17 cellular contexts compared by ENCODE assay signal in the genomic region with DNA sequence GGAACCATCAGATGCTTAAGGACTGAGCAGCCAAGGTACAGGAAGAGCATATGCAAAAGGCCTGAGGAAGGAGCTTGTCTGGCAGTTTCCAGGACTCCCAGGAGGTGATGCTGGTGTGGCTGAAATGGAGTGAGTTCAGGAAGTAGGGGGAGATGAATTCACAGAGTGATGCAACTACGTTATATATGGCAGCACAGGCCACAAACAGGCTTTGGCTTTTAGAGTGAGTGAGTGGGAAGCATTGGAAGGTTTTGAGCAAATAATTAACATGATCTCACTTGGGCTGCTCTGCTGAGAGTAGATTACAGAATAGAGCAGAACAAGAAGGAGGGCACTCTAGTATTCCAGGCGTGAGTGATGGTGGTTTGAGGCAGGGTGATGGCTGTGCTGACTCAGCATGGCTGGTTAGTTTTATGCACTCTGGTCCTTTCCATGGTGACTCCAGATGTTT. TPM values are rescaled to one million over a fixed set of nuclear protein-coding genes. Genes with fewer than 3 reads are reported as not detected.
DNase-seq lines count a peak whose midpoint lies in the region; ATAC-seq, FAIRE-seq and TF ChIP-seq lines count a peak whose summit lies in the region.
"Had no signal": no experiment of that assay in that cellular context is flagged by ENCODE, and none has a peak within 500 bp of the region (broad histone marks: within the 10 kb centered on the region; RNA-seq: fewer than 3 reads in every experiment).

No MANE protein-coding gene starts in this region.

- H3K27me3 Mint-ChIP-seq in CD14-positive monocyte (ENCODE audit: low read depth in 3 of 3): peaks cover 0 to 1% (median 0%) of the 10 kb centered on the region in 3 donors
- H3K27me3 Mint-ChIP-seq: CD4-positive, alpha-beta T cell; progenitor cell of endocrine pancreas had no signal

- 0 out of 2 replicates have a peak overlapping the region, but pooled peaks have one; percentile 16 for H3K4ac ChIP-seq in IMR-90 (ENCODE audit: low read depth, low read length)

- no peak overlapping the region for H3K27ac ChIP-seq in IMR-90 (ENCODE audit: insufficient read depth, low read length)
- no peak overlapping the region for H3K27ac ChIP-seq in kidney (ENCODE audit: low read depth in 2 of 2, low read length in 2 of 2)
- H3K27ac ChIP-seq: stomach had no signal

- no peak overlapping the region for H2AK9ac ChIP-seq in IMR-90 (replicated peaks; ENCODE audit: low read depth, low read length, poor library complexity)

- no peaks in the 10 kb centered on the region for H4K20me1 ChIP-seq in IMR-90 (ENCODE audit: insufficient read depth, low read length)

- H2BK15ac ChIP-seq in IMR-90 (ENCODE audit: low read depth, low read length): no peak overlapping the region

- peaks cover 14% of the 10 kb centered on the region for H3K9me1 ChIP-seq in IMR-90 (ENCODE audit: insufficient read depth, low read length)

- H3K79me1 ChIP-seq in IMR-90 (ENCODE audit: low read depth in 1 of 2, low read length in 2 of 2): peaks cover 0 to 16% of the 10 kb centered on the region in 2 experiments; a peak in 1 of 4 replicates

- no peak for TF ChIP-seq POLR2A in IMR-90 (IDR thresholded peaks at IDR 0.05; ENCODE audit: low read depth, low read length)

- POLR2A ChIA-PET in IMR-90 (lab: Charles Lee; ENCODE audit: unreplicated experiment): no interaction called here

- no peak overlapping the region for H3K4me3 Mint-ChIP-seq in CD14-positive monocyte
- H3K4me3 Mint-ChIP-seq: CD4-positive, alpha-beta T cell had no signal

- no peaks in the 10 kb centered on the region for H3K27me3 ChIP-seq in IMR-90 (ENCODE audit: control insufficient read depth, insufficient read depth, low read length)
- H3K27me3 ChIP-seq: stomach had no signal

- H3K23ac ChIP-seq in IMR-90 (ENCODE audit: low read depth, low read length): no peak overlapping the region

- H3K4me1 ChIP-seq in IMR-90 (ENCODE audit: control insufficient read depth, insufficient read depth, low read length) (peaks cover 12% of the 10 kb centered on the region), kidney (ENCODE audit: control insufficient read depth in 1 of 2, insufficient read depth in 1 of 2, low read depth in 1 of 2, low read length in 2 of 2) (peaks cover 0 to 2% of the 10 kb centered on the region in 2 donors)
- H3K4me1 ChIP-seq: HAP-1 had no signal

- no peak overlapping the region for H2BK5ac ChIP-seq in IMR-90 (ENCODE audit: low read depth, low read length, poor library complexity, severe bottlenecking)

- CTCF ChIA-PET in IMR-90 (lab: Yijun Ruan, JAX): no interaction called here

- H3K36me3 Mint-ChIP-seq in CD14-positive monocyte: peaks cover 48 to 55% of the 10 kb centered on the region in 2 donors

- no peak for FAIRE-seq in kidney (lab: Jason Lieb, UNC)

- 0 out of 2 replicates have a peak overlapping the region, but pooled peaks have one; percentile 25 for H2BK20ac ChIP-seq in IMR-90 (ENCODE audit: low read depth, low read length)

- dilution Hi-C loops in IMR-90 (cut with HindIII; ENCODE audit: low sequenced_read_pairs, unreplicated experiment): no loop called here

- no peak overlapping the region for H3K56ac ChIP-seq in IMR-90 (ENCODE audit: extremely low read depth, insufficient read depth, low read length)

- H4K8ac ChIP-seq in IMR-90 (ENCODE audit: low read depth in 2 of 2, low read length in 2 of 2): no peak overlapping the region

- H3K4me3 ChIP-seq in IMR-90 (ENCODE audit: insufficient read depth, low read depth, low read length) (no peak overlapping the region), fibroblast of pulmonary artery (replicated peaks; ENCODE audit: low read depth, low read length) (no peak overlapping the region), kidney (ENCODE audit: low read length in 2 of 2) (no peak overlapping the region)
- H3K4me3 ChIP-seq: HAP-1, stomach had no signal

- H4K91ac ChIP-seq in IMR-90 (ENCODE audit: insufficient read depth, low read depth, low read length): no peak overlapping the region

- no TSS peak for BruUV-seq in IMR-90 (replicated peaks; lab: Mats Ljungman, UMichigan)

- H3K9me3 Mint-ChIP-seq in CD14-positive monocyte: peaks cover 0 to 3% (median 0%) of the 10 kb centered on the region in 7 donors
- H3K9me3 Mint-ChIP-seq: CD4-positive, alpha-beta T cell had no signal

- peak; percentile 15; the same call in 1 of the 2 replicates for TF ChIP-seq RAD21 in IMR-90 (IDR thresholded peaks at IDR 0.05; ENCODE audit: low read length)

- no peak overlapping the region for H3K18ac ChIP-seq in IMR-90 (ENCODE audit: low read depth, low read length)

- in situ Hi-C loops in IMR-90 (cut with MboI; ENCODE audit: low sequenced_read_pairs): no loop called here

- TF ChIP-seq CTCF in CD14-positive monocyte (IDR thresholded peaks at IDR 0.05) (no peak), IMR-90 (conservative IDR thresholded peaks at IDR 0.05; ENCODE audit: low read depth, low read length) (no peak), fibroblast of pulmonary artery (IDR thresholded peaks at IDR 0.05; ENCODE audit: low read length, missing control alignments) (no peak), kidney (IDR thresholded peaks at IDR 0.05; ENCODE audit: borderline replicate concordance, extremely low read depth, insufficient read depth) (no peak)

- no peak overlapping the region for H2AFZ ChIP-seq in IMR-90 (replicated peaks; ENCODE audit: low read length, poor library complexity)

- intact Hi-C loops in CD14-positive monocyte (cut with micrococcal nuclease) (no loop called here), IMR-90 (cut with micrococcal nuclease) (no loop called here), kidney (cut with DNase I) (no loop called here)

- H2AK5ac ChIP-seq in IMR-90 (ENCODE audit: low read depth, low read length): no peak overlapping the region

- H3K9me3 ChIP-seq in IMR-90 (ENCODE audit: control insufficient read depth, insufficient read depth, low read length) (no peaks in the 10 kb centered on the region), kidney (ENCODE audit: control insufficient read depth in 1 of 2, low read length in 2 of 2) (no peaks in the 10 kb centered on the region)
- H3K9me3 ChIP-seq: HAP-1, stomach had no signal

- no peak for DNase-seq in CD14-positive monocyte (ENCODE audit: low spot score)
- no peak for DNase-seq in IMR-90
- DNase-seq in SW480 (ENCODE audit: low spot score): peak; percentile 2
- DNase-seq in fibroblast of pulmonary artery (ENCODE audit: low read depth): peak; percentile 53
- no peak for DNase-seq in kidney
- no peak for DNase-seq in NCI-H2107 (lab: John Stamatoyannopoulos, UW)
- DNase-seq in AG20443 (ENCODE audit: low spot score): no peak
- no peak for DNase-seq in NCI-H2081 (lab: John Stamatoyannopoulos, UW)
- DNase-seq: CD4-positive, alpha-beta T cell; effector memory CD4-positive, alpha-beta T cell; NCI-H2029 treated with DMSO at 0.1 percent for 48 hours; stimulated activated CD4-positive, alpha-beta T cell treated with anti-CD3 and anti-CD28 coated beads, Interleukin-2, amount 100 ng/mL, for 48 hours; stomach; T-helper 9 cell had no signal

- ATAC-seq in IMR-90 (ENCODE audit: low read depth): no peak
- ATAC-seq: Panc1 had no signal

- WGBS in IMR-90 (ENCODE audit: extremely low coverage in 2 of 2, insufficient read length in 1 of 2), 2 experiments: 92% methylated on average over 1 of the region's 2 CpGs; no CpG with 5 or more reads in 1 of the 2 experiments

- H3K36me3 ChIP-seq in IMR-90 (ENCODE audit: control insufficient read depth, insufficient read depth, low read length): peaks cover 9% of the 10 kb centered on the region
- H3K36me3 ChIP-seq in kidney (ENCODE audit: control insufficient read depth in 1 of 2, insufficient read depth in 2 of 2, low read length in 2 of 2): peaks cover 0 to 8% of the 10 kb centered on the region in 2 donors

- peaks cover 57% of the 10 kb centered on the region for H3K4me1 Mint-ChIP-seq in CD14-positive monocyte

- H3K14ac ChIP-seq in IMR-90 (replicated peaks; ENCODE audit: low read depth, low read length): no peak overlapping the region

- H2BK120ac ChIP-seq in IMR-90 (ENCODE audit: low read depth, low read length): peak overlapping the region; percentile 28; the same call in 1 of the 2 replicates

- no peak overlapping the region for H3K9ac ChIP-seq in IMR-90 (ENCODE audit: low read depth, low read length)
- H3K9ac ChIP-seq in kidney (ENCODE audit: low read length in 2 of 2): no peak overlapping the region

- no peak overlapping the region for H4K5ac ChIP-seq in IMR-90 (ENCODE audit: low read depth, low read length)

- no peak overlapping the region for H3K4me2 ChIP-seq in IMR-90 (ENCODE audit: low read depth, low read length)

- H3K27ac Mint-ChIP-seq in CD14-positive monocyte: peak overlapping the region in 6 of 7 donors; percentile 1 to 83 (median 31)
- H3K27ac Mint-ChIP-seq: CD4-positive, alpha-beta T cell had no signal

TF ChIP-seq in IMR-90, 13 proteins besides CTCF, POLR2A, EP300 and RAD21 (continues in another document):
- no peak for TF ChIP-seq RFX5 (IDR thresholded peaks at IDR 0.05; ENCODE audit: low read depth, low read length)
- TF ChIP-seq RCOR1 (IDR thresholded peaks at IDR 0.05; ENCODE audit: insufficient replicate concordance, low read length): no peak

RNA-seq across cellular contexts. Expression of a gene that starts 6.5 kb away (rescaled TPM):
- 1 to 10 TPM; 7.0 to 9.5 TPM for polyA plus RNA-seq in CD14-positive monocyte
- total RNA-seq in IMR-90 (2012; rRNA removed): 10.6 and 12.5 TPM in 2 replicates
- 9.8 and 15.2 TPM in 2 replicates for polyA plus RNA-seq in IMR-90 (2012; rRNA removed)
- polyA plus RNA-seq in IMR-90 (2012; cell fraction: cytosol; rRNA removed): 4.9 and 6.3 TPM in 2 replicates
- polyA plus RNA-seq in IMR-90 (2012; cell fraction: nucleus; rRNA removed; ENCODE audit: low replicate concordance): 27.6 and 53.1 TPM in 2 replicates
- total RNA-seq in kidney: 19.9 TPM
- 8.9 TPM for polyA plus RNA-seq in kidney (ENCODE audit: insufficient read depth, low read depth, low replicate concordance)

RNA-seq across cellular contexts. Expression of a gene that starts 12.7 kb away (rescaled TPM):
- 10 to 100 TPM; 19.7 to 25.1 TPM for polyA plus RNA-seq in CD14-positive monocyte
- 15.3 and 16.5 TPM in 2 replicates for total RNA-seq in IMR-90 (2012; rRNA removed)
- polyA plus RNA-seq in IMR-90 (2012; rRNA removed): 9.8 and 14.4 TPM in 2 replicates
- polyA plus RNA-seq in IMR-90 (2012; cell fraction: cytosol; rRNA removed): 5.7 and 11.5 TPM in 2 replicates
- 23.3 and 47.1 TPM in 2 replicates for polyA plus RNA-seq in IMR-90 (2012; cell fraction: nucleus; rRNA removed; ENCODE audit: low replicate concordance)
- 23.1 TPM for total RNA-seq in kidney
- polyA plus RNA-seq in kidney (ENCODE audit: insufficient read depth, low read depth, low replicate concordance): 13.8 TPM

RNA-seq across cellular contexts. Expression of a gene that starts 24.4 kb away (rescaled TPM):
- 10 to 100 TPM; 30.7 to 37.8 TPM for polyA plus RNA-seq in CD14-positive monocyte
- 17.2 and 20.4 TPM in 2 replicates for total RNA-seq in IMR-90 (2012; rRNA removed)
- 14.8 and 15.7 TPM in 2 replicates for polyA plus RNA-seq in IMR-90 (2012; rRNA removed)
- 7.4 and 12.2 TPM in 2 replicates for polyA plus RNA-seq in IMR-90 (2012; cell fraction: cytosol; rRNA removed)
- 9.8 and 25.8 TPM in 2 replicates for polyA plus RNA-seq in IMR-90 (2012; cell fraction: nucleus; rRNA removed; ENCODE audit: low replicate concordance)
- total RNA-seq in kidney: 21.5 TPM
- polyA plus RNA-seq in kidney (ENCODE audit: insufficient read depth, low read depth, low replicate concordance): 26.0 TPM

RNA-seq across cellular contexts. Expression of a gene that starts 50.9 kb away (rescaled TPM):
- polyA plus RNA-seq in CD14-positive monocyte (10 to 100 TPM; 17.0 to 24.6 TPM), IMR-90 (2012; rRNA removed) (12.4 and 14.8 TPM in 2 replicates), kidney (ENCODE audit: insufficient read depth, low read depth, low replicate concordance) (7.9 TPM)
- total RNA-seq in IMR-90 (2012; rRNA removed) (14.4 and 15.8 TPM in 2 replicates), kidney (20.3 TPM)
- 6.3 and 10.8 TPM in 2 replicates for polyA plus RNA-seq in IMR-90 (2012; cell fraction: cytosol; rRNA removed)
- polyA plus RNA-seq in IMR-90 (2012; cell fraction: nucleus; rRNA removed; ENCODE audit: low replicate concordance): 13.9 and 51.5 TPM in 2 replicates

Comparison
In these comparisons a context has a peak if more than half of its experiments do, and no peak if none do; other contexts are left out.
1. DNase-seq: peak in SW480 (single experiment) and fibroblast of pulmonary artery (single experiment); none in CD14-positive monocyte (single experiment), IMR-90 (single experiment), kidney (single experiment), NCI-H2107 (single experiment), AG20443 (single experiment) and NCI-H2081 (0 of 2).